1 cellular context compared by ENCODE assay signal in the genomic region with DNA sequence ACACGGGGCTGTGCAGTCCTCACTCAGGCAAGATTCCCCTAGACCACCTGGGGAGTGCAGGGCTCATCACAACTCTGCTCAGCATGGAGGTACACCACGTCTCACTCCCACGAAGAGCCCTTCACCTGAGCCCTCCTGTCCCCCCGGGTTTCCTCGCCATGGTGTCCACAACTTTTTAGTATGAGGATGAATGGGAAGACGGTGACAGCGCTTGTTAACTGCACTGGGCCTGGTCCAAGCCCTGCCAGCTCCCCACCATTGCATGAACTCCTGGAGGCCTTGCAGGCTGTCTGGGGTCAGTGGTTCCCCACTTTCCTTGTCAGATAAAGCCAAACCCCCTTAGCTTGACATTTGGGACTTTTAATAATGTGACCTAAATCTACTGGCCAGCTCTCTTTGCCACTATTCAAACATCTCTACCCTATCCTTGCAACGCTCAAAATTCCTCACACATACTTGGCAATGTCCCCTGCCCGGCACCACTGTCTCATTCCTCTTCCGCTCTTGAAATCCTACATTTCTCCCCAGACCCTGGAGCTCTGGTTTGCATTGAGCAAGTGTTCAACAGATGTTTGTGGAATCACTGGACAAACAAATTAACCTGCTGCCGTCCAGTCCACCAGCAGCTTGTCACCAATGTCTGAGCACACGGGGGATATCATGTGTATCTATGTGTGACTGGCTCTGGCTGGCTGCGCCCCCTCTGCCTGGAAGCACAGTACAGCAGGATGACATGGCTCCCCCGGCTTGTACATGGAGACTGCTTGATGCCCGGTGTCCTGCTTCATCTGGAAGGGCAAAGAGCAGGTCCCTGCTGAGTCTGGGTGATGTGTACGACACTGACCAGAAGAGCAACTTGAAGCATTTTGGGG.
TF ChIP-seq lines count a peak whose summit lies in the region.

No MANE protein-coding gene starts in this region.

TF ChIP-seq in K562, 482 proteins besides CTCF, POLR2A, EP300 and RAD21:
- no peak for TF ChIP-seq HNRNPH1 (optimal IDR thresholded peaks at IDR 0.05; ENCODE audit: low read depth, low read length)
- TF ChIP-seq, protein P1, sequence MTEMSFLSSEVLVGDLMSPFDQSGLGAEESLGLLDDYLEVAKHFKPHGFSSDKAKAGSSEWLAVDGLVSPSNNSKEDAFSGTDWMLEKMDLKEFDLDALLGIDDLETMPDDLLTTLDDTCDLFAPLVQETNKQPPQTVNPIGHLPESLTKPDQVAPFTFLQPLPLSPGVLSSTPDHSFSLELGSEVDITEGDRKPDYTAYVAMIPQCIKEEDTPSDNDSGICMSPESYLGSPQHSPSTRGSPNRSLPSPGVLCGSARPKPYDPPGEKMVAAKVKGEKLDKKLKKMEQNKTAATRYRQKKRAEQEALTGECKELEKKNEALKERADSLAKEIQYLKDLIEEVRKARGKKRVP (CRISPR knock-in tag; IDR thresholded peaks at IDR 0.05) = no peak
- 0 out of 2 replicates have a peak, but pooled peaks have one; percentile 8 for TF ChIP-seq RBFOX2 (IDR thresholded peaks at IDR 0.05; ENCODE audit: low read depth, low read length)
- no peak for TF ChIP-seq ZNF274 (IDR thresholded peaks at IDR 0.05; ENCODE audit: borderline replicate concordance, low read depth, low read length)
- TF ChIP-seq RBM34 (IDR thresholded peaks at IDR 0.05; ENCODE audit: borderline replicate concordance, insufficient read depth, low read length) = no peak
- TF ChIP-seq DNMT1 (IDR thresholded peaks at IDR 0.05) = no peak
TF ChIP-seq in K562: peak in this region for 1.
